Comparison of ENCODE assay signal across 9 cellular contexts in genomic region chr5:82614706-82615105, GRCh38.
"Had no signal": no experiment of that assay in that cellular context is flagged by ENCODE, and none has a peak within 500 bp of the region (broad histone marks: within the 10 kb centered on the region; RNA-seq: fewer than 3 reads in every experiment).

No MANE protein-coding gene starts in this region.

- FAIRE-seq: HepG2 had no signal

- H3K27ac Mint-ChIP-seq: HFFc6, IgD-negative memory B cell had no signal

- H3K36me3 ChIP-seq: HAP-1 had no signal

- H3K27me3 Mint-ChIP-seq: IgD-negative memory B cell had no signal

- ATAC-seq: HCT116, HepG2 had no signal

- H3K4me3 ChIP-seq: GM23248, HAP-1 had no signal

- DNase-seq: GM23248, GOT3, H7, HFFc6, KBM-7 had no signal

- H3K4me1 ChIP-seq: HAP-1 had no signal

- H3K9me3 Mint-ChIP-seq: HFFc6 had no signal

- H3K9me3 ChIP-seq: HAP-1 had no signal

- H3K4me1 Mint-ChIP-seq: IgD-negative memory B cell had no signal

- H3K4me3 Mint-ChIP-seq: HFFc6, IgD-negative memory B cell had no signal
